Comparison of ENCODE assay signal across 20 cellular contexts in the genomic region with DNA sequence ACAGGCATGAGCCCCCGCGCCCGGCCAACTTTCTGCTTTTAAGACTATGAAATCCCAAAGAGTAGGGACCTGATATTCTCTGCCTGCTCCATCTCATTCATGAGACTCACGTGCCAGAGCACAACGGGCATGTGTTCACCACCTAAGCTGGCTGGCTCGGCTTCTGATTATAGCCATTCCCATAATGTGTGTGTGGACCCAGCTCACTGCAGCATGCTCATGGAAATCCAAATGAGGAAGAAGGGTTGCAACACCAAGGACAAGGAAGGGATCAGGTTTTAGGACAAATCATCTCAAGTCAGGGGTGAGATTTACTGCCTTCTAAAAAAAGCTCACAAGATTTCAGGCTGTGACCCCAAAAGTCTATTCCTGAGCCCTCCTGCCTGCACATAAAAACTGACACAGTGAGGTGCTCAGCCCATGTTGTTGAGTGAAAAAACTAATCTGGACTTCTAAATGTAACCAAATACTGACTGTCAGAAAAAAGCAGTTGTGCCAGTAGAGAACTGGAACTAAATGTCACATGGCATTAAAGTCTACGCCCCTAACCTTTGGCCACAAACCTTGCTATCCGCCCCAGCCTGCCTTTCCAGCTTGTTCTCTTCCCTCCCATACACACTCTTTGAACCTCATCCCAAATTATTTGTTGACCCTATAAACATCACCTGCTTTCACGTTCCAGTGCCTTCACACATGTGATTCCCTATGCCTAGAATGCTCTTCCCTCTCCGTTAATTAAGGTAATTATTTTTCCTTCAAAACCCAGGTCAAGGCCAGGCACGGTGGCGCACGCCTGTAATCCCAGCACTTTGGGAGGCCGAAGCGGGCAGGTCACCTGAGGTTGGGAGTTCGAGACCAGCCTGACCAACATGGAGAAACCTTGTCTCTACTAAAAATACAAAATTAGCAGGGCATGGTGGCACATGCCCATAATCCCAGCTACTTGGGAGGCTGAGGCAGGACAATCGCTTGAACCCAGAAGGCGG. TPM values are rescaled to one million over a fixed set of nuclear protein-coding genes. Genes with fewer than 3 reads are reported as not detected.
DNase-seq lines count a peak whose midpoint lies in the region; ATAC-seq and TF ChIP-seq lines count a peak whose summit lies in the region.
"Had no signal": no experiment of that assay in that cellular context is flagged by ENCODE, and none has a peak within 500 bp of the region (broad histone marks: within the 10 kb centered on the region; RNA-seq: fewer than 3 reads in every experiment).

No MANE protein-coding gene starts in this region.

- no peaks in the 10 kb centered on the region for H3K9me3 ChIP-seq in mammary epithelial cell (replicated peaks; ENCODE audit: insufficient read depth, low read length)
- H3K9me3 ChIP-seq in RWPE2 (ENCODE audit: severe bottlenecking): no peaks in the 10 kb centered on the region
- no peaks in the 10 kb centered on the region for H3K9me3 ChIP-seq in mesodermal cell (ENCODE audit: control insufficient read depth, low read length)

- H3K4me3 Mint-ChIP-seq in MCF 10A (ENCODE audit: unreplicated experiment): no peak overlapping the region
- no peak overlapping the region for H3K4me3 Mint-ChIP-seq in type B pancreatic cell

- POLR2A ChIA-PET in MCF 10A (lab: Yijun Ruan, JAX): interaction anchor here (0.7 to 1.2 kb wide), 2 partner anchors 8 to 211 kb away, joined by 3 read pairs; no protein-coding TSS in a partner anchor

- no peak for DNase-seq in MCF 10A (ENCODE audit: unreplicated experiment)
- no peak for DNase-seq in mammary epithelial cell
- DNase-seq in RWPE2 (ENCODE audit: low spot score): no peak
- no peak for DNase-seq in stimulated activated naive CD4-positive, alpha-beta T cell (lab: John Stamatoyannopoulos, UW)
- DNase-seq in type B pancreatic cell (ENCODE audit: extremely low spot score, unreplicated experiment): no peak
- DNase-seq: activated naive CD4-positive, alpha-beta T cell treated with anti-CD3 and anti-CD28 coated beads, Interleukin-2, amount 50 U/mL, for 16 hours; activated T-cell treated with anti-CD3 and anti-CD28 coated beads for 4 hours; CD8-positive, alpha-beta memory T cell; Karpas-422; midbrain; NCI-H187; NCI-H510A; occipital lobe; stimulated activated CD4-positive, alpha-beta T cell treated with anti-CD3 and anti-CD28 coated beads, Interleukin-4, amount 100 ng/mL, for 4 hours had no signal

- BruUV-seq in MCF 10A (replicated peaks; lab: Mats Ljungman, UMichigan) (no TSS peak), mammary epithelial cell (replicated peaks; lab: Mats Ljungman, UMichigan) (no TSS peak)

- H3K4me1 Mint-ChIP-seq in MCF 10A (ENCODE audit: insufficient read depth, unreplicated experiment) (peaks cover 21% of the 10 kb centered on the region), type B pancreatic cell (ENCODE audit: unreplicated experiment) (peaks cover 13% of the 10 kb centered on the region)

- peaks cover 13% of the 10 kb centered on the region for H3K4me1 ChIP-seq in mammary epithelial cell (ENCODE audit: insufficient read depth, low read length)
- peaks cover 5% of the 10 kb centered on the region for H3K4me1 ChIP-seq in RWPE2 (ENCODE audit: insufficient read depth, poor library complexity, severe bottlenecking)
- peaks cover 3% of the 10 kb centered on the region for H3K4me1 ChIP-seq in mesodermal cell (ENCODE audit: control insufficient read depth, insufficient read depth, low read length, poor library complexity, severe bottlenecking)

- peak overlapping the region; percentile 66 for H3K27ac Mint-ChIP-seq in MCF 10A (ENCODE audit: low read depth, unreplicated experiment)
- H3K27ac Mint-ChIP-seq in type B pancreatic cell: no peak overlapping the region

- dilution Hi-C loops in mammary epithelial cell (cut with HindIII; ENCODE audit: low sequenced_read_pairs): no loop called here

- no peaks in the 10 kb centered on the region for H4K20me1 ChIP-seq in mammary epithelial cell (ENCODE audit: insufficient read depth, low read length)

- H3K36me3 Mint-ChIP-seq in MCF 10A (ENCODE audit: insufficient read depth, unreplicated experiment): peaks cover 6% of the 10 kb centered on the region
- H3K36me3 Mint-ChIP-seq in type B pancreatic cell: no peaks in the 10 kb centered on the region

- TF ChIP-seq CTCF in MCF 10A (IDR thresholded peaks at IDR 0.05; ENCODE audit: unreplicated experiment) (no peak), mammary epithelial cell (conservative IDR thresholded peaks at IDR 0.05 in 1 of 2, IDR thresholded peaks at IDR 0.05 in 1 of 2; ENCODE audit: extremely low read depth in 1 of 2, insufficient read depth in 1 of 2, low read depth in 1 of 2, low read length in 2 of 2) (no peak), RWPE2 (IDR thresholded peaks at IDR 0.05; ENCODE audit: poor library complexity, severe bottlenecking) (no peak), type B pancreatic cell (conservative IDR thresholded peaks at IDR 0.05) (no peak)

- intact Hi-C loops in MCF 10A (cut with micrococcal nuclease) (no loop called here), mammary epithelial cell (cut with micrococcal nuclease) (no loop called here)

- no peak overlapping the region for H3K4me2 ChIP-seq in mammary epithelial cell (ENCODE audit: insufficient read depth, low read depth, low read length)

- no peaks in the 10 kb centered on the region for H3K79me2 ChIP-seq in mammary epithelial cell (ENCODE audit: insufficient read depth, low read length)

- H2AFZ ChIP-seq in mammary epithelial cell (ENCODE audit: low read depth, low read length): no peak overlapping the region

- in situ Hi-C loops in mammary epithelial cell (cut with MboI; ENCODE audit: low sequenced_read_pairs in 2 of 2): loop anchor here (10.0 kb wide), 3 partner anchors 108 to 478 kb away; a partner anchor contains a TSS

- no peak overlapping the region for H3K9ac ChIP-seq in mammary epithelial cell (ENCODE audit: insufficient read depth, low read length)

- H3K4me3 ChIP-seq in mammary epithelial cell (replicated peaks in 1 of 3; ENCODE audit: insufficient read depth in 1 of 3, low read depth in 2 of 3, low read length in 3 of 3) (no peak overlapping the region), RWPE2 (ENCODE audit: severe bottlenecking) (no peak overlapping the region), mesodermal cell (ENCODE audit: extremely low read depth, insufficient read depth, low read length, poor library complexity, severe bottlenecking) (no peak overlapping the region)
- H3K4me3 ChIP-seq: coronary artery, skin epidermis had no signal

- H3K36me3 ChIP-seq in mammary epithelial cell (ENCODE audit: insufficient read depth, low read length) (no peaks in the 10 kb centered on the region), RWPE2 (ENCODE audit: low read depth) (no peaks in the 10 kb centered on the region), mesodermal cell (ENCODE audit: control insufficient read depth, insufficient read depth, low read length) (no peaks in the 10 kb centered on the region)

- H3K27me3 ChIP-seq in mammary epithelial cell (ENCODE audit: insufficient read depth, low read length) (no peaks in the 10 kb centered on the region), RWPE2 (ENCODE audit: insufficient read depth, poor library complexity, severe bottlenecking) (no peaks in the 10 kb centered on the region)

- ATAC-seq in RWPE2 (ENCODE audit: low read depth) (no peak), HG02759 (IDR thresholded peaks at IDR 0.05; ENCODE audit: unreplicated experiment) (no peak), HG02884 (IDR thresholded peaks at IDR 0.05; ENCODE audit: unreplicated experiment) (no peak)

- CTCF ChIA-PET in MCF 10A (lab: Yijun Ruan, JAX): interaction anchor here (0.6 kb wide), 1 partner anchor 247 kb away, joined by 3 read pairs; no protein-coding TSS in a partner anchor
- CTCF ChIA-PET in mammary epithelial cell (lab: Charles Lee; ENCODE audit: low non-redundant PET): no interaction called here

- 95% methylated on average over 16 of the region's 18 CpGs for WGBS in mammary epithelial cell (ENCODE audit: low coverage, missing lambda C conversion rate)
- 86 to 88% methylated on average over 11 to 15 of the region's 18 CpGs for WGBS in mesodermal cell (ENCODE audit: insufficient coverage in 2 of 2), 2 experiments

- H3K9me3 Mint-ChIP-seq in MCF 10A (ENCODE audit: unreplicated experiment) (no peaks in the 10 kb centered on the region), type B pancreatic cell (no peaks in the 10 kb centered on the region)
- H3K9me3 Mint-ChIP-seq: CD8-positive, alpha-beta memory T cell had no signal

- H3K27ac ChIP-seq in mammary epithelial cell (ENCODE audit: insufficient read depth, low read depth, low read length) (no peak overlapping the region), RWPE2 (ENCODE audit: poor library complexity, severe bottlenecking) (peak overlapping the region; percentile 47), mesodermal cell (ENCODE audit: low read depth, low read length, severe bottlenecking) (peak overlapping the region; percentile 82)
- H3K27ac ChIP-seq: epithelial cell of prostate had no signal

- no peaks in the 10 kb centered on the region for H3K27me3 Mint-ChIP-seq in MCF 10A (ENCODE audit: insufficient read depth, unreplicated experiment)
- no peaks in the 10 kb centered on the region for H3K27me3 Mint-ChIP-seq in type B pancreatic cell

RNA-seq across cellular contexts. Expression of a gene that starts 9.1 kb away (rescaled TPM):
- 28.0 and 38.9 TPM in 2 replicates for total RNA-seq in MCF 10A (2022)
- 10 to 100 TPM; 13.8 to 33.0 TPM for total RNA-seq in mammary epithelial cell
- 21.6 TPM for polyA plus RNA-seq in mammary epithelial cell
- 32.1 TPM for polyA minus RNA-seq in mammary epithelial cell
- 7.9 TPM for polyA plus RNA-seq in mesodermal cell (2013, experiment 1 of 2)
- polyA plus RNA-seq in mesodermal cell (2013, experiment 2 of 2): 7.5 TPM
- 25.1 and 27.9 TPM in 2 replicates for total RNA-seq in type B pancreatic cell (ENCODE audit: low replicate concordance)

RNA-seq across cellular contexts. Expression of a gene that starts 19.0 kb away (rescaled TPM):
- total RNA-seq in MCF 10A (2022) (16.2 and 18.6 TPM in 2 replicates), mammary epithelial cell (10 to 100 TPM; 18.8 to 42.0 TPM), type B pancreatic cell (ENCODE audit: low replicate concordance) (23.1 and 32.3 TPM in 2 replicates)
- polyA plus RNA-seq in mammary epithelial cell: 8.9 TPM
- polyA minus RNA-seq in mammary epithelial cell: 22.4 TPM
- polyA plus RNA-seq in mesodermal cell (2013, experiment 1 of 2): 17.4 TPM
- 18.5 TPM for polyA plus RNA-seq in mesodermal cell (2013, experiment 2 of 2)
